Comparison of ENCODE assay signal across 20 cellular contexts in genomic region chr2:201837824-201838340, GRCh38. TPM values are rescaled to one million over a fixed set of nuclear protein-coding genes. Genes with fewer than 3 reads are reported as not detected.
"Had no signal": no experiment of that assay in that cellular context is flagged by ENCODE, and none has a peak within 500 bp of the region (broad histone marks: within the 10 kb centered on the region; RNA-seq: fewer than 3 reads in every experiment).

No MANE protein-coding gene starts in this region.

- DNase-seq: activated CD4-positive, alpha-beta T cell treated with anti-CD3 and anti-CD28 coated beads, Interleukin-2, amount 10 ng/mL, durations not matched to agents 7 days and 5 days; activated naive CD8-positive, alpha-beta T cell treated with anti-CD3 and anti-CD28 coated beads, Interleukin-2, amount 10 ng/mL, durations not matched to agents 7 days and 5 days; amygdala; caudate nucleus; endodermal cell; foreskin keratinocyte; glutamatergic neuron; midbrain; nucleus accumbens; posterior cingulate gyrus; sigmoid colon; spleen had no signal

- H3K4me1 Mint-ChIP-seq: activated CD4-positive, alpha-beta T cell treated with anti-CD3 and anti-CD28 coated beads, Interleukin-2, amount 10 ng/mL, durations not matched to agents 7 days and 5 days; activated naive CD8-positive, alpha-beta T cell treated with anti-CD3 and anti-CD28 coated beads, Interleukin-2, amount 10 ng/mL, durations not matched to agents 7 days and 5 days; brain had no signal

- H3K27ac ChIP-seq: epithelial cell of prostate, foreskin keratinocyte, sigmoid colon, spleen, tibial nerve had no signal

- H3K4me3 ChIP-seq: lung, sigmoid colon, spleen, tibial nerve had no signal

- H3K4me1 ChIP-seq: sigmoid colon, spleen had no signal

- H3K4me3 Mint-ChIP-seq: activated CD4-positive, alpha-beta T cell treated with anti-CD3 and anti-CD28 coated beads, Interleukin-2, amount 10 ng/mL, durations not matched to agents 7 days and 5 days; activated naive CD8-positive, alpha-beta T cell treated with anti-CD3 and anti-CD28 coated beads, Interleukin-2, amount 10 ng/mL, durations not matched to agents 7 days and 5 days; activated T-helper 1 cell treated with anti-CD3 and anti-CD28 coated beads, Interleukin-12 subunit alpha, Interleukin-12 subunit beta, Interleukin-2, Interleukin-4 antibody, amounts not matched to agents 30 ng/mL and 10 ng/mL and 1 ng/mL, durations not matched to agents 14 hours and 24 hours and 36 hours; brain; endodermal cell; nephron; stimulated activated naive CD8-positive, alpha-beta T cell treated with anti-CD3 and anti-CD28 coated beads, Interleukin-15, Interleukin-2, amounts not matched to agents 100 ng/mL and 50 ng/mL, for 24 hours had no signal

- H3K36me3 ChIP-seq: sigmoid colon, spleen, tibial nerve had no signal

- H3K27ac Mint-ChIP-seq: activated CD4-positive, alpha-beta T cell treated with anti-CD3 and anti-CD28 coated beads, Interleukin-2, amount 10 ng/mL, durations not matched to agents 7 days and 5 days; activated naive CD8-positive, alpha-beta T cell treated with anti-CD3 and anti-CD28 coated beads, Interleukin-2, amount 10 ng/mL, durations not matched to agents 7 days and 5 days; activated T-helper 1 cell treated with anti-CD3 and anti-CD28 coated beads, Interleukin-12 subunit alpha, Interleukin-12 subunit beta, Interleukin-2, Interleukin-4 antibody, amounts not matched to agents 30 ng/mL and 10 ng/mL and 1 ng/mL, durations not matched to agents 14 hours and 24 hours and 36 hours; brain; endodermal cell; nephron; stimulated activated naive CD8-positive, alpha-beta T cell treated with anti-CD3 and anti-CD28 coated beads, Interleukin-15, Interleukin-2, amounts not matched to agents 100 ng/mL and 50 ng/mL, for 24 hours had no signal

- H3K9me3 ChIP-seq: sigmoid colon had no signal

- H3K27me3 ChIP-seq: foreskin keratinocyte, sigmoid colon, tibial nerve had no signal

RNA-seq across cellular contexts. Expression of gene CDK15, which starts 31.5 kb away (rescaled TPM):
- total RNA-seq: activated CD4-positive, alpha-beta T cell treated with anti-CD3 and anti-CD28 coated beads, Interleukin-2, amount 10 ng/mL, durations not matched to agents 7 days and 5 days; activated CD8-positive, alpha-beta memory T cell treated with anti-CD3 and anti-CD28 coated beads for 36 hours; activated naive CD8-positive, alpha-beta T cell treated with anti-CD3 and anti-CD28 coated beads, Interleukin-2, amount 10 ng/mL, durations not matched to agents 7 days and 5 days; activated T-helper 1 cell treated with anti-CD3 and anti-CD28 coated beads, Interleukin-12 subunit alpha, Interleukin-12 subunit beta, Interleukin-2, Interleukin-4 antibody, amounts not matched to agents 30 ng/mL and 10 ng/mL and 1 ng/mL, durations not matched to agents 14 hours and 24 hours and 36 hours had no signal
